In genomic region chr11:536841-537621, GRCh38 we compare ENCODE assay signal across 1 cellular context.
TF ChIP-seq lines count a peak whose summit lies in the region.

LRRC56 (plus strand) TSS chr11:537527; CDS start chr11:540685, 3,158 bp downstream.

TF ChIP-seq in K562, 482 proteins besides CTCF, POLR2A, EP300 and RAD21 (continued from another document and continues in another):
- TF ChIP-seq ELK1 (CRISPR knock-in tag; IDR thresholded peaks at IDR 0.05): no peak; the same call in 1 of the 2 replicates
- TF ChIP-seq NFXL1 (CRISPR knock-in tag; IDR thresholded peaks at IDR 0.05): no peak
- TF ChIP-seq ETV6 (IDR thresholded peaks at IDR 0.05; ENCODE audit: borderline replicate concordance in 1 of 2, low read depth in 2 of 2, low read length in 1 of 2): no peak
- TF ChIP-seq ETV6 (CRISPR knock-in tag; IDR thresholded peaks at IDR 0.05; ENCODE audit: borderline replicate concordance): no peak
- no peak for TF ChIP-seq PATZ1 (CRISPR knock-in tag; IDR thresholded peaks at IDR 0.05; ENCODE audit: borderline replicate concordance)
- peak; percentile 91 for TF ChIP-seq L3MBTL2 (IDR thresholded peaks at IDR 0.05)
- no peak for TF ChIP-seq HMG20B (CRISPR knock-in tag; IDR thresholded peaks at IDR 0.05)
- TF ChIP-seq STAT5A (IDR thresholded peaks at IDR 0.05; ENCODE audit: borderline replicate concordance, low read length): no peak
- no peak for TF ChIP-seq ZNF717 (CRISPR knock-in tag; IDR thresholded peaks at IDR 0.05)
- TF ChIP-seq ZBTB43 (CRISPR knock-in tag; IDR thresholded peaks at IDR 0.05): no peak
- no peak for TF ChIP-seq RBM17 (IDR thresholded peaks at IDR 0.05; ENCODE audit: borderline replicate concordance, low read depth, low read length)
- no peak for TF ChIP-seq STAG1 (CRISPR knock-in tag; IDR thresholded peaks at IDR 0.05; ENCODE audit: borderline replicate concordance)
- TF ChIP-seq RBBP5 (IDR thresholded peaks at IDR 0.05; ENCODE audit: borderline replicate concordance, insufficient read depth, low read length, poor library complexity, severe bottlenecking): no peak
- no peak for TF ChIP-seq SOX6 (IDR thresholded peaks at IDR 0.05)
- no peak for TF ChIP-seq POLR3A (IDR thresholded peaks at IDR 0.05; ENCODE audit: borderline replicate concordance, extremely low read depth, insufficient read depth, insufficient read length)
- peak; percentile 49; the same call in 1 of the 2 replicates for TF ChIP-seq FOXJ2 (tag; IDR thresholded peaks at IDR 0.05)
- TF ChIP-seq SMARCA4 (IDR thresholded peaks at IDR 0.05): no peak
- no peak for TF ChIP-seq ZNF134 (CRISPR knock-in tag; conservative IDR thresholded peaks at IDR 0.05)
- TF ChIP-seq CBX2 (IDR thresholded peaks at IDR 0.05; ENCODE audit: insufficient read depth, low read length, poor library complexity, severe bottlenecking): no peak
- no peak for TF ChIP-seq PTTG1 (tag; IDR thresholded peaks at IDR 0.05; ENCODE audit: low read depth)
- TF ChIP-seq IRF1 (CRISPR knock-in tag; IDR thresholded peaks at IDR 0.05; ENCODE audit: borderline replicate concordance): no peak
- no peak for TF ChIP-seq ERF (CRISPR knock-in tag; IDR thresholded peaks at IDR 0.05)
- TF ChIP-seq HBP1 (CRISPR knock-in tag; IDR thresholded peaks at IDR 0.05): no peak
- no peak for TF ChIP-seq HIVEP1 (CRISPR knock-in tag; IDR thresholded peaks at IDR 0.05)
- no peak for TF ChIP-seq HOXB6 (CRISPR knock-in tag; IDR thresholded peaks at IDR 0.05; ENCODE audit: borderline replicate concordance)
- TF ChIP-seq ZC3H11A (IDR thresholded peaks at IDR 0.05; ENCODE audit: low read depth, low read length): no peak
- no peak for TF ChIP-seq DNMT1 (IDR thresholded peaks at IDR 0.05)
- peak; percentile 85 for TF ChIP-seq MYC (IDR thresholded peaks at IDR 0.05; ENCODE audit: low read depth, low read length)
- peak; percentile 88; the same call in 1 of the 2 replicates for TF ChIP-seq MYC (CRISPR knock-in tag; IDR thresholded peaks at IDR 0.05; ENCODE audit: borderline replicate concordance, low read depth)
- no peak for TF ChIP-seq ZBTB17 (CRISPR knock-in tag; IDR thresholded peaks at IDR 0.05)
- TF ChIP-seq TCF7L2 (IDR thresholded peaks at IDR 0.05; ENCODE audit: low read depth, low read length): no peak
- no peak for TF ChIP-seq BRCA1 (IDR thresholded peaks at IDR 0.05)
- TF ChIP-seq BRCA1 (CRISPR knock-in tag; IDR thresholded peaks at IDR 0.05): no peak
- TF ChIP-seq HMGN3 (IDR thresholded peaks at IDR 0.05; ENCODE audit: borderline replicate concordance, extremely low read depth, insufficient read length, low read depth, low read length): peak; percentile 65
- TF ChIP-seq IRF2 (CRISPR knock-in tag; IDR thresholded peaks at IDR 0.05): peak; percentile 60; the same call in 1 of the 2 replicates
- TF ChIP-seq MEIS2 (IDR thresholded peaks at IDR 0.05; ENCODE audit: partially characterized antibody): no peak
- TF ChIP-seq ZNF311 (CRISPR knock-in tag; IDR thresholded peaks at IDR 0.05): no peak
- TF ChIP-seq CEBPB (tag; IDR thresholded peaks at IDR 0.05): no peak
- peak; percentile 89 for TF ChIP-seq SAFB (IDR thresholded peaks at IDR 0.05; ENCODE audit: borderline replicate concordance, low read depth, low read length)
- no peak for TF ChIP-seq MTF1 (CRISPR knock-in tag; IDR thresholded peaks at IDR 0.05; ENCODE audit: borderline replicate concordance)
- no peak for TF ChIP-seq NR1H2 (CRISPR knock-in tag; IDR thresholded peaks at IDR 0.05)
- TF ChIP-seq ZNF316 (IDR thresholded peaks at IDR 0.05): no peak
- TF ChIP-seq ZNF395 (CRISPR knock-in tag; IDR thresholded peaks at IDR 0.05): no peak
- TF ChIP-seq MBD2 (IDR thresholded peaks at IDR 0.05; ENCODE audit: borderline replicate concordance, low read depth): peak; percentile 78; the same call in 1 of the 2 replicates
- peak; percentile 35; the same call in 1 of the 2 replicates for TF ChIP-seq ATF3 (IDR thresholded peaks at IDR 0.05)
- TF ChIP-seq ATF3 (CRISPR knock-in tag; conservative IDR thresholded peaks at IDR 0.05): no peak
- TF ChIP-seq ZNF696 (CRISPR knock-in tag; conservative IDR thresholded peaks at IDR 0.05): no peak
- TF ChIP-seq GTF3C2 (IDR thresholded peaks at IDR 0.05; ENCODE audit: borderline replicate concordance, extremely low read depth, insufficient read length): no peak
- TF ChIP-seq E4F1 (CRISPR knock-in tag; IDR thresholded peaks at IDR 0.05; ENCODE audit: borderline replicate concordance): no peak
- no peak for TF ChIP-seq ZNF639 (CRISPR knock-in tag; conservative IDR thresholded peaks at IDR 0.05 in 1 of 2, IDR thresholded peaks at IDR 0.05 in 1 of 2)
- TF ChIP-seq MAZ (CRISPR knock-in tag; conservative IDR thresholded peaks at IDR 0.05 in 1 of 2, IDR thresholded peaks at IDR 0.05 in 1 of 2): peak in 1 of 2 experiments; percentile 70; a peak in 1 of 4 replicates
- TF ChIP-seq KLF1 (tag; IDR thresholded peaks at IDR 0.05): peak; percentile 82
